Comparison of ENCODE assay signal across 8 cellular contexts in the genomic region with DNA sequence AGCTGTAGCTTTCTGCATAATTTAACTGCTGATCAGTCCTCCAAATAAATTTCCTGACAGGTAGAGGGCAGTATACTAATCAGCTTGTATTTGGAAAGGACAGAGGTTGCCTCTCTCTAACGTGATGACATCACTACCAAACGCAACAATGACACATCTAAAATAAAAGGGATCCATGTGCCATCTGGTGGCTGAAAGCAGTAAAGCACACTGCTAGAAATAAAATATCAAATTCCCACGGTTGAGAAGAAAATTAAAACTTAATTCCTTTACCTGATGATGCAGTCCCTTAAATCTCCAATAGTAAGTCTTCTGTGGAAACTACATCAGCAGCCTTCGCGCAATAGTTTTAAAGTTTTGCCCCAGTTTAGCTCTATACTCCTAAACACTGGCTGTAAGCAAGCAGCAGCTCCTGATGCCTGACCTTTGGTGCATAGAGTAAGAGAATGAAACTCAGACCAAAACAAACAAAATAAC. TPM values are rescaled to one million over a fixed set of nuclear protein-coding genes. Genes with fewer than 3 reads are reported as not detected.
DNase-seq lines count a peak whose midpoint lies in the region; ATAC-seq, FAIRE-seq and TF ChIP-seq lines count a peak whose summit lies in the region.

No MANE protein-coding gene starts in this region.

- intact Hi-C loops in left cardiac atrium (cut with DNase I): loop anchor here (5.0 to 10.0 kb wide), 6 partner anchors 42 to 342 kb away; a partner anchor contains a TSS

- no peak for TF ChIP-seq POLR2A in GM12891 (IDR thresholded peaks at IDR 0.05; ENCODE audit: low read depth, low read length)

- POLR2A ChIA-PET in activated naive CD8-positive, alpha-beta T cell treated with anti-CD3 and anti-CD28 coated beads, Interleukin-2, amount 10 ng/mL, durations not matched to agents 7 days and 5 days (lab: Charles Lee): interaction anchor here (1.2 kb wide), 1 partner anchor 244 kb away, joined by 7 read pairs; a partner anchor contains a TSS

- peak overlapping the region; percentile 67 for H3K27ac Mint-ChIP-seq in activated naive CD8-positive, alpha-beta T cell treated with anti-CD3 and anti-CD28 coated beads, Interleukin-2, amount 10 ng/mL, durations not matched to agents 7 days and 5 days

- H3K9me3 Mint-ChIP-seq in activated naive CD8-positive, alpha-beta T cell treated with anti-CD3 and anti-CD28 coated beads, Interleukin-2, amount 10 ng/mL, durations not matched to agents 7 days and 5 days: no peaks in the 10 kb centered on the region

- FAIRE-seq in GM12891 (lab: Jason Lieb, UNC): peak; percentile 96

- peaks cover 22% of the 10 kb centered on the region for H3K4me1 Mint-ChIP-seq in activated naive CD8-positive, alpha-beta T cell treated with anti-CD3 and anti-CD28 coated beads, Interleukin-2, amount 10 ng/mL, durations not matched to agents 7 days and 5 days

- no peak overlapping the region for H3K4me3 Mint-ChIP-seq in activated naive CD8-positive, alpha-beta T cell treated with anti-CD3 and anti-CD28 coated beads, Interleukin-2, amount 10 ng/mL, durations not matched to agents 7 days and 5 days

- DNase-seq in GM12891 (ENCODE audit: insufficient read length, low spot score): no peak
- DNase-seq in NCI-H1092 treated with DMSO at 0.1 percent for 48 hours (lab: John Stamatoyannopoulos, UW): peak; percentile 74
- peak; percentile 91 for DNase-seq in SKM-1 (lab: John Stamatoyannopoulos, UW; ENCODE audit: unreplicated experiment)
- no peak for DNase-seq in activated naive CD8-positive, alpha-beta T cell treated with anti-CD3 and anti-CD28 coated beads, Interleukin-2, amount 10 ng/mL, durations not matched to agents 7 days and 5 days
- DNase-seq in left cardiac atrium: peak; percentile 43
- DNase-seq in putamen (ENCODE audit: low spot score): peak; percentile 92
- no peak for DNase-seq in epidermal melanocyte (ENCODE audit: insufficient read length, low spot score)

- ATAC-seq in HG02763 (IDR thresholded peaks at IDR 0.05; ENCODE audit: unreplicated experiment): peak; percentile 91
- peak; percentile 79 for ATAC-seq in activated naive CD8-positive, alpha-beta T cell treated with anti-CD3 and anti-CD28 coated beads, Interleukin-2, amount 10 ng/mL, durations not matched to agents 7 days and 5 days (ENCODE audit: low read depth)
- peak; percentile 56 to 70 for ATAC-seq in left cardiac atrium

- H3K36me3 Mint-ChIP-seq in activated naive CD8-positive, alpha-beta T cell treated with anti-CD3 and anti-CD28 coated beads, Interleukin-2, amount 10 ng/mL, durations not matched to agents 7 days and 5 days: peaks cover 40% of the 10 kb centered on the region

- H3K27me3 Mint-ChIP-seq in activated naive CD8-positive, alpha-beta T cell treated with anti-CD3 and anti-CD28 coated beads, Interleukin-2, amount 10 ng/mL, durations not matched to agents 7 days and 5 days: no peaks in the 10 kb centered on the region

TF ChIP-seq in GM12891, 5 proteins besides CTCF, POLR2A, EP300 and RAD21:
- TF ChIP-seq TAF1 (IDR thresholded peaks at IDR 0.05; ENCODE audit: low read depth, low read length) (no peak), SPI1 (IDR thresholded peaks at IDR 0.05; ENCODE audit: low read depth, low read length) (no peak), POU2F2 (IDR thresholded peaks at IDR 0.05; ENCODE audit: low read depth, low read length) (no peak), POLR2AphosphoS5 (IDR thresholded peaks at IDR 0.05; ENCODE audit: low read depth, low read length) (no peak), PAX5 (IDR thresholded peaks at IDR 0.05; ENCODE audit: insufficient read depth, low read length, severe bottlenecking) (no peak)
TF ChIP-seq in GM12891: peak in this region for 0.

RNA-seq across cellular contexts. Expression of a gene that starts 54.5 kb away (rescaled TPM):
- polyA plus RNA-seq in GM12891 (2012; ENCODE audit: low read depth, missing spikeins): 71.9 TPM
- 100 to 1,000 TPM; 244 to 256 TPM for total RNA-seq in activated naive CD8-positive, alpha-beta T cell treated with anti-CD3 and anti-CD28 coated beads, Interleukin-2, amount 10 ng/mL, durations not matched to agents 7 days and 5 days
- total RNA-seq in left cardiac atrium: 10 to 100 TPM; 25.9 to 39.4 TPM

Comparison
In these comparisons a context has a peak if more than half of its experiments do, and no peak if none do; other contexts are left out.
1. DNase-seq: peak in NCI-H1092 treated with DMSO at 0.1 percent for 48 hours (single experiment), SKM-1 (single experiment), left cardiac atrium (single experiment) and putamen (single experiment); none in GM12891 (single experiment), activated naive CD8-positive, alpha-beta T cell treated with anti-CD3 and anti-CD28 coated beads, Interleukin-2, amount 10 ng/mL, durations not matched to agents 7 days and 5 days (single experiment) and epidermal melanocyte (single experiment).
2. RNA of a gene that starts 54.5 kb away (total RNA-seq): 244 to 256 TPM in activated naive CD8-positive, alpha-beta T cell treated with anti-CD3 and anti-CD28 coated beads, Interleukin-2, amount 10 ng/mL, durations not matched to agents 7 days and 5 days; 25.9 to 39.4 TPM in left cardiac atrium; every median in the first group is over 4 times any median in the second.
3. Peak in every context shown above with its lines, with median percentiles within 50 percentile points of each other: ATAC-seq.